Comparison of ENCODE assay signal across 8 cellular contexts in the genomic region with DNA sequence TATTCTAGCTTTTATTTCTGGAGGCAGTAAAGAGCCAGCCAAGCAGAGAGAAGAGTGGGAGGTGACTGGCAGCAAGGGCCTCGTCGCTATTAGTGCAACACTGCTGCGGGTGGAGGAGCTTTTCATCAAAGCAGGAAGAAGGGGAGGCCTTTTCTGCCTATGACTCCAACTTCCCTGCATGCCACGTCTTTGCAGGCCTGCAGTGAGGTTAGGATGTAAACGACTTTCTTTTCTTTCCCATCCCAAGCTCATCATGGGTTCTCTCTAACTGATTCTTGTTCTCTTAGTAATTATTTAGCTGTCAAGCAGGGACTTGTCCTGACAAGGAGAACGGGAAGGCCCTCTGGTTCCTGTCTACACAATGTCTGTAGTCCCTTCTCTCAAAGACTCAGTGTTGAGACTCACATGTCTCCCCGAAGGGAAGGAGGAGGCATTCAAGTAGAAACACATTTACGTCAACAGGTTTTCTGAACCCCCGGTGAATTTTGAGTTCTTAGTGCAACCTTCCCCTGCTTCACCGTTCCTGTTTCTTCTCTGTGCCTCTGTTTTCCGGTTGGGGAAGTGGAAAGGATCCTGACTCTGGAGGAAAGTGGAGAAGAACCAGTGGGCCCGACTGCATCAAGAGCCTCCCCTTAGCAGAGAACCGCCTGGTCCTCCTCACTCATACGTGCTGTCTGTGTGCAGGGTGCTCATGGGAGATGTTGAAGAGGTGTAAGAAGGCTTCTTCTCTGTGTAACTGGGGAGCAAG. TPM values are rescaled to one million over a fixed set of nuclear protein-coding genes. Genes with fewer than 3 reads are reported as not detected.
DNase-seq lines count a peak whose midpoint lies in the region; ATAC-seq, FAIRE-seq and TF ChIP-seq lines count a peak whose summit lies in the region.

No MANE protein-coding gene starts in this region.

- peak; percentile 60 for DNase-seq in RCC 7860 (ENCODE audit: low spot score)
- DNase-seq in activated naive CD4-positive, alpha-beta T cell treated with anti-CD3 and anti-CD28 coated beads for 36 hours: peak; percentile 86
- DNase-seq in cardiac muscle cell (ENCODE audit: low read depth in 1 of 2, low spot score in 1 of 2): peak; percentile 54 to 86
- peak; percentile 72 for DNase-seq in putamen (ENCODE audit: low spot score)
- DNase-seq in aorta: peak in 1 of 2 donors; percentile 77

- H3K9me3 ChIP-seq in BLaER1 (no peaks in the 10 kb centered on the region), cardiac muscle cell (ENCODE audit: low read depth) (no peaks in the 10 kb centered on the region), aorta (ENCODE audit: control insufficient read depth, low read length) (no peaks in the 10 kb centered on the region)

- peaks cover 70% of the 10 kb centered on the region for H3K4me1 Mint-ChIP-seq in activated naive CD4-positive, alpha-beta T cell treated with anti-CD3 and anti-CD28 coated beads for 36 hours (ENCODE audit: low read depth)

- no peak for TF ChIP-seq CTCF in cardiac muscle cell (IDR thresholded peaks at IDR 0.05; ENCODE audit: low read depth, low read length)

- intact Hi-C loops in activated naive CD4-positive, alpha-beta T cell treated with anti-CD3 and anti-CD28 coated beads for 36 hours (cut with micrococcal nuclease): loop anchor here (1.0 to 2.0 kb wide), 6 partner anchors 10 to 58 kb away; no protein-coding TSS in a partner anchor
- intact Hi-C loops in aorta (cut with DNase I): no loop called here

- no peaks in the 10 kb centered on the region; the same call in 1 of the 2 replicates for H4K20me1 ChIP-seq in BLaER1

- peaks cover 2% of the 10 kb centered on the region for H3K36me3 Mint-ChIP-seq in activated naive CD4-positive, alpha-beta T cell treated with anti-CD3 and anti-CD28 coated beads for 36 hours (ENCODE audit: low read depth)

- H3K4me2 ChIP-seq in BLaER1: peak overlapping the region; percentile 76

- H3K4me1 ChIP-seq in BLaER1: peaks cover 37% of the 10 kb centered on the region
- H3K4me1 ChIP-seq in cardiac muscle cell (ENCODE audit: low read depth): peaks cover 22% of the 10 kb centered on the region
- no peaks in the 10 kb centered on the region for H3K4me1 ChIP-seq in aorta (ENCODE audit: control insufficient read depth in 1 of 2, insufficient read depth in 2 of 2, low read length in 2 of 2)

- peak overlapping the region; percentile 74 for H3K27ac ChIP-seq in BLaER1
- peak overlapping the region; percentile 74 for H3K27ac ChIP-seq in cardiac muscle cell
- H3K27ac ChIP-seq in aorta (ENCODE audit: low read depth in 1 of 2, low read length in 2 of 2): peak overlapping the region in 1 of 2 donors; percentile 84

- H3K4me3 Mint-ChIP-seq in activated naive CD4-positive, alpha-beta T cell treated with anti-CD3 and anti-CD28 coated beads for 36 hours: peak overlapping the region; percentile 77

- no peaks in the 10 kb centered on the region for H3K36me3 ChIP-seq in BLaER1
- no peaks in the 10 kb centered on the region for H3K36me3 ChIP-seq in cardiac muscle cell
- H3K36me3 ChIP-seq in aorta (ENCODE audit: control insufficient read depth in 1 of 2, insufficient read depth in 2 of 2, low read length in 1 of 2): no peaks in the 10 kb centered on the region

- peak; percentile 48 for FAIRE-seq in RCC 7860 (lab: Jason Lieb, UNC)

- H3K9ac ChIP-seq in BLaER1: peak overlapping the region; percentile 63

- no peaks in the 10 kb centered on the region for H3K9me3 Mint-ChIP-seq in activated naive CD4-positive, alpha-beta T cell treated with anti-CD3 and anti-CD28 coated beads for 36 hours

- H3K27me3 Mint-ChIP-seq in activated naive CD4-positive, alpha-beta T cell treated with anti-CD3 and anti-CD28 coated beads for 36 hours (ENCODE audit: low read depth): no peaks in the 10 kb centered on the region

- CTCF ChIA-PET in activated naive CD4-positive, alpha-beta T cell treated with anti-CD3 and anti-CD28 coated beads for 36 hours (lab: Charles Lee): interaction anchor here (0.6 to 2.0 kb wide), 13 partner anchors 8 to 97 kb away, joined by 3 to 15 read pairs (median 3); no protein-coding TSS in a partner anchor

- WGBS in aorta, 2 donors: 17 to 21% methylated on average over 14 of the region's 14 CpGs

- H3K4me3 ChIP-seq in BLaER1 (0 out of 2 replicates have a peak overlapping the region, but pooled peaks have one; percentile 9), cardiac muscle cell (no peak overlapping the region), aorta (ENCODE audit: low read length in 2 of 2) (no peak overlapping the region)

- ATAC-seq in GM21786 (IDR thresholded peaks at IDR 0.05; ENCODE audit: unreplicated experiment) (peak; percentile 65), aorta (ENCODE audit: low FRiP score) (peak; percentile 88), GM19395 (IDR thresholded peaks at IDR 0.05; ENCODE audit: unreplicated experiment) (no peak)

- H3K27ac Mint-ChIP-seq in activated naive CD4-positive, alpha-beta T cell treated with anti-CD3 and anti-CD28 coated beads for 36 hours: peak overlapping the region; percentile 98

- H3K27me3 ChIP-seq in BLaER1 (no peaks in the 10 kb centered on the region), cardiac muscle cell (no peaks in the 10 kb centered on the region), aorta (ENCODE audit: control insufficient read depth in 1 of 2, insufficient read depth in 2 of 2, low read length in 1 of 2) (no peaks in the 10 kb centered on the region)

RNA-seq across cellular contexts. Expression of a gene that starts 56.9 kb away (rescaled TPM):
- total RNA-seq in activated naive CD4-positive, alpha-beta T cell treated with anti-CD3 and anti-CD28 coated beads for 36 hours: 10 to 100 TPM; 77.8 to 80.7 TPM
- total RNA-seq in cardiac muscle cell (62.1 and 62.6 TPM in 2 replicates), aorta (100 to 1,000 TPM in 1 of 2 donors, 10 to 100 TPM in 1; 85.7 to 119 TPM)
- polyA plus RNA-seq in cardiac muscle cell (61.6 and 97.8 TPM in 2 replicates), aorta (10 to 100 TPM; 16.2 to 32.5 TPM)
